1 cellular context compared by ENCODE assay signal in genomic region chr20:2840138-2840966, GRCh38.
TF ChIP-seq lines count a peak whose summit lies in the region.

TSS of gene PCED1A (minus strand) at chr20:2840655. CDS start at chr20:2839912, 743 bp downstream.
TSS of gene VPS16 (plus strand) at chr20:2840745. CDS start at chr20:2840775, 30 bp downstream.

TF ChIP-seq in GM12878, 131 proteins besides CTCF, POLR2A, EP300 and RAD21 (continued from another document and continues in another):
- TF ChIP-seq E2F8 (IDR thresholded peaks at IDR 0.05; ENCODE audit: low read depth, partially characterized antibody) (no peak), NR2C1 (IDR thresholded peaks at IDR 0.05) (peak; percentile 68), MYC (IDR thresholded peaks at IDR 0.05; ENCODE audit: insufficient read depth, insufficient read length, insufficient replicate concordance, low read length, severe bottlenecking) (peak; percentile 23), BRCA1 (IDR thresholded peaks at IDR 0.05; ENCODE audit: low read depth, low read length) (no peak), NRF1 (conservative IDR thresholded peaks at IDR 0.05; ENCODE audit: low read depth, low read length) (0 out of 2 replicates have a peak, but pooled peaks have one; percentile 25), NBN (IDR thresholded peaks at IDR 0.05) (no peak), HDAC2 (IDR thresholded peaks at IDR 0.05) (no peak), SMAD1 (IDR thresholded peaks at IDR 0.05; ENCODE audit: low read depth, partially characterized antibody) (no peak), SMARCA5 (IDR thresholded peaks at IDR 0.05) (no peak; the same call in 1 of the 2 replicates), RCOR1 (conservative IDR thresholded peaks at IDR 0.05; ENCODE audit: low read depth, low read length) (no peak), PBX3 (IDR thresholded peaks at IDR 0.05; ENCODE audit: insufficient replicate concordance, low read depth, low read length) (no peak), ZZZ3 (IDR thresholded peaks at IDR 0.05; ENCODE audit: control insufficient read depth, insufficient read length, low read depth) (no peak), ZNF384 (IDR thresholded peaks at IDR 0.05; ENCODE audit: borderline replicate concordance, low read depth, low read length) (no peak), MXI1 (IDR thresholded peaks at IDR 0.05; ENCODE audit: low read depth, low read length) (peak; percentile 52), RAD51 (IDR thresholded peaks at IDR 0.05) (peak; percentile 84), GATAD2B (conservative IDR thresholded peaks at IDR 0.05; ENCODE audit: low read depth) (peak; percentile 93), SREBF2 (IDR thresholded peaks at IDR 0.05; ENCODE audit: low read length) (no peak), CREB1 (IDR thresholded peaks at IDR 0.05; ENCODE audit: low read depth) (no peak), NFIC (IDR thresholded peaks at IDR 0.05; ENCODE audit: low read depth, low read length) (no peak), BCL11A (IDR thresholded peaks at IDR 0.05; ENCODE audit: low read depth, low read length) (no peak), SREBF1 (IDR thresholded peaks at IDR 0.05; ENCODE audit: low read length) (no peak), POU2F2 (IDR thresholded peaks at IDR 0.05; ENCODE audit: borderline replicate concordance, low read depth, low read length) (0 out of 3 replicates have a peak, but pooled peaks have one; percentile 16), CEBPB (IDR thresholded peaks at IDR 0.05; ENCODE audit: borderline replicate concordance in 1 of 2, low read depth in 2 of 2, low read length in 2 of 2) (no peak), CBX3 (IDR thresholded peaks at IDR 0.05; ENCODE audit: borderline replicate concordance, low read depth) (no peak), MEF2B (IDR thresholded peaks at IDR 0.05; ENCODE audit: partially characterized antibody, poor library complexity, severe bottlenecking) (peak; percentile 36), PAX5 (IDR thresholded peaks at IDR 0.05; ENCODE audit: borderline replicate concordance, low read depth, low read length) (peak; percentile 65; the same call in 1 of the 2 replicates), NFXL1 (IDR thresholded peaks at IDR 0.05; ENCODE audit: borderline replicate concordance) (no peak), PML (IDR thresholded peaks at IDR 0.05; ENCODE audit: low read length) (no peak; the same call in 1 of the 2 replicates), IRF5 (IDR thresholded peaks at IDR 0.05; ENCODE audit: borderline replicate concordance) (no peak), KAT2A (conservative IDR thresholded peaks at IDR 0.05; ENCODE audit: control insufficient read depth, low read depth, low read length) (no peak), ZBTB11 (CRISPR knock-in tag; IDR thresholded peaks at IDR 0.05) (peak; percentile 83), FOXK2 (IDR thresholded peaks at IDR 0.05) (no peak), MLLT1 (IDR thresholded peaks at IDR 0.05) (no peak), ATF2 (IDR thresholded peaks at IDR 0.05; ENCODE audit: low read length) (no peak), CHD4 (IDR thresholded peaks at IDR 0.05) (no peak), SKIL (IDR thresholded peaks at IDR 0.05; ENCODE audit: low read depth, poor library complexity, severe bottlenecking) (no peak), GABPA (IDR thresholded peaks at IDR 0.05; ENCODE audit: low read depth) (peak; percentile 92), PAX8 (IDR thresholded peaks at IDR 0.05) (no peak), YY1 (IDR thresholded peaks at IDR 0.05; ENCODE audit: low read depth, low read length) (peak; percentile 100), DPF2 (IDR thresholded peaks at IDR 0.05) (peak; percentile 74), ZNF622 (IDR thresholded peaks at IDR 0.05) (no peak), ZNF207 (IDR thresholded peaks at IDR 0.05; ENCODE audit: borderline replicate concordance) (peak; percentile 82; the same call in 1 of the 2 replicates), SMC3 (IDR thresholded peaks at IDR 0.05; ENCODE audit: borderline replicate concordance, low read length) (no peak), E2F4 (IDR thresholded peaks at IDR 0.05; ENCODE audit: low read depth, low read length) (no peak), BACH1 (IDR thresholded peaks at IDR 0.05; ENCODE audit: borderline replicate concordance) (no peak; the same call in none of the 2 replicates), CBFB (IDR thresholded peaks at IDR 0.05; ENCODE audit: low read depth) (no peak), SMAD5 (IDR thresholded peaks at IDR 0.05; ENCODE audit: low read depth) (0 out of 2 replicates have a peak, but pooled peaks have one; percentile 22), RBBP5 (conservative IDR thresholded peaks at IDR 0.05) (no peak), JUNB (IDR thresholded peaks at IDR 0.05) (no peak), MEF2A (IDR thresholded peaks at IDR 0.05; ENCODE audit: insufficient read depth, low read depth, low read length) (no peak)
